In the genomic region with DNA sequence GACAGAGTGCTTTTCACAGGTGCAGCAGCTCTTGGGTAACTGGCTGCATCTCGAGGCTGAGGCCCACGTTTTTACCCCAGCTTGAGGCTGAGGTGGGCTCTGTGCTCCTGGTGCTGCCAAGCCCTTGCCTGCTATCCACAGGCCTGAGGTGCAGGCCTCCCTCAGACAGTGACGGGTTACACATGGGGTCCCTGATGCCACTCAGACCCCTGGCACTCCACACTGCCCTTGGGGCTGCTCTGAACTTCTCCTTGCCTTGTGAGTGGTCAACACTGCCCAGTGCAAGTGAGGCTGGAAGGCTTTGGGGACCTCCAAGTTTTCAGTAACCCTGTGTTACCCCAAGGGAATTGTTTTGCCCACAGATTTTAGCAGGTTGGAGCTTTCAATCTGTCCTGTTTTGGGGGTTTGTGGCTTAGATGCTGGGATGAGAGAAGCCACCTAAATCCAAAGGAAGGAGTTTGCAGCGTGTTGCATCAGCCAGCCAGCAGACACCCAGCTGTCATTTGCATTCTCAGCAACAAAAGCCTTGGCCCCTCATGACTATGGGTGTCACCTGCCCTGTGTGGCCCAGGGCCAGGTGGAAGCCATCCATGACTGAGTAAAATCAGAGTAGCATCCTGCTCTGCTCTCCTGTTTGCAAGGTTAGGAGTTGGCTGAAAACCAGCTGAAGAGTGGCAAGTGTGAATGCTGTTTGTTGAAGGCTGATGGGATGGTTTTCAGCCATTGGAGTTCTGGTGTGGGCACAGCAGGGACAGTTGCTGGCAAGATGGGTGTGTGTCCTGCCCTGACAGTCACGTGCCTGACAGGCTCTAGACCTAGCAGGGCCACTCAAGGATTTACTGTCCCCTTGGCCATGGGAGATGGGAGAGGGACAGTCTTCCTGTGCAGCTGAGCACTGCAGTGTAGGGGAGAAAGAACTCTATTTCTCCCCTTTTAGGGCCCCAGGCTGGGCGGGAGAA, we compare ENCODE assay signal across 8 cellular contexts. TPM values are rescaled to one million over a fixed set of nuclear protein-coding genes. Genes with fewer than 3 reads are reported as not detected.
DNase-seq lines count a peak whose midpoint lies in the region; ATAC-seq, FAIRE-seq and TF ChIP-seq lines count a peak whose summit lies in the region.

No MANE protein-coding gene starts in this region.

- H2BK5ac ChIP-seq in trophoblast cell (ENCODE audit: low read depth, low read length, poor library complexity) = no peak overlapping the region

- peak overlapping the region; percentile 18 for H3K18ac ChIP-seq in trophoblast cell (ENCODE audit: low read length)

- TF ChIP-seq CTCF in adrenal gland (IDR thresholded peaks at IDR 0.05) (no peak), vagina (IDR thresholded peaks at IDR 0.05) (no peak)

- H3K9me3 ChIP-seq in adrenal gland (replicated peaks in 1 of 3) (no peaks in the 10 kb centered on the region), trophoblast cell (ENCODE audit: insufficient read depth, low read depth, low read length) (peaks cover 4% of the 10 kb centered on the region), vagina (no peaks in the 10 kb centered on the region), small intestine (ENCODE audit: control insufficient read depth, low read depth) (no peaks in the 10 kb centered on the region)

- 63 to 86% (median 76%) methylated on average over 5 to 6 of the region's 6 CpGs for WGBS in adrenal gland, 4 donors
- no CpG with 5 or more reads among the region's 6 CpGs for WGBS in trophoblast cell (ENCODE audit: extremely low coverage, insufficient coverage, insufficient read length)
- 84 to 87% (median 87%) methylated on average over 6 of the region's 6 CpGs for WGBS in small intestine, 3 donors

- intact Hi-C loops in adrenal gland (cut with DNase I) = no loop called here
- intact Hi-C loops in vagina (cut with DNase I) = no loop called here

- H3K79me1 ChIP-seq in trophoblast cell (ENCODE audit: low read length) = peaks cover 10% of the 10 kb centered on the region

- no peak overlapping the region for H4K8ac ChIP-seq in trophoblast cell (ENCODE audit: low read depth, low read length)

- no peak overlapping the region for H3K4me2 ChIP-seq in trophoblast cell (ENCODE audit: low read length)

- H3K36me3 ChIP-seq in adrenal gland (replicated peaks in 1 of 2) (peaks cover 0 to 54% of the 10 kb centered on the region in 2 donors), trophoblast cell (ENCODE audit: control insufficient read depth in 1 of 2, insufficient read depth in 2 of 2, low read length in 2 of 2) (peaks cover 43 to 44% of the 10 kb centered on the region in 2 experiments), vagina (peaks cover 0 to 40% of the 10 kb centered on the region in 2 donors), small intestine (ENCODE audit: control insufficient read depth in 2 of 2, insufficient read depth in 2 of 2, low read length in 2 of 2) (peaks cover 0 to 13% of the 10 kb centered on the region in 2 donors)

- H4K12ac ChIP-seq in trophoblast cell (ENCODE audit: low read depth, low read length) = no peak overlapping the region

- H3K79me2 ChIP-seq in trophoblast cell (ENCODE audit: control insufficient read depth, insufficient read depth, low read length, poor library complexity) = peaks cover 14% of the 10 kb centered on the region

- peaks cover 27 to 48% of the 10 kb centered on the region in 2 donors for H3K4me1 ChIP-seq in adrenal gland (replicated peaks in 1 of 2)
- H3K4me1 ChIP-seq in trophoblast cell (ENCODE audit: control insufficient read depth in 1 of 2, insufficient read depth in 2 of 2, low read length in 2 of 2) = peaks cover 6% of the 10 kb centered on the region in 2 experiments
- peaks cover 50% of the 10 kb centered on the region for H3K4me1 ChIP-seq in vagina
- peaks cover 0 to 6% of the 10 kb centered on the region in 2 donors for H3K4me1 ChIP-seq in small intestine (ENCODE audit: control insufficient read depth in 2 of 2, insufficient read depth in 1 of 2, low read depth in 1 of 2, low read length in 1 of 2)

- H2AFZ ChIP-seq in trophoblast cell (ENCODE audit: insufficient read depth, low read length, poor library complexity) = no peak overlapping the region

- no peak overlapping the region for H3K23ac ChIP-seq in trophoblast cell (ENCODE audit: low read length)

- no peak for ATAC-seq in GM19452 (IDR thresholded peaks at IDR 0.05; ENCODE audit: unreplicated experiment)

- H3K4me3 ChIP-seq in adrenal gland (no peak overlapping the region), trophoblast cell (ENCODE audit: low read depth, low read length) (peak overlapping the region; percentile 2), vagina (no peak overlapping the region), small intestine (ENCODE audit: low read depth in 1 of 2, low read length in 2 of 2) (no peak overlapping the region)

- TF ChIP-seq POLR2A in adrenal gland (IDR thresholded peaks at IDR 0.05) (peak in 1 of 2 donors; percentile 51), vagina (IDR thresholded peaks at IDR 0.05) (no peak)

- no peak overlapping the region for H2BK120ac ChIP-seq in trophoblast cell (ENCODE audit: insufficient read depth, low read length, poor library complexity)

- no peak overlapping the region for H3K14ac ChIP-seq in trophoblast cell (ENCODE audit: low read length)

- H3K9ac ChIP-seq in trophoblast cell (ENCODE audit: low read length) = no peak overlapping the region

- H3K4ac ChIP-seq in trophoblast cell (ENCODE audit: low read depth, low read length) = no peak overlapping the region

- H4K91ac ChIP-seq in trophoblast cell (ENCODE audit: low read depth, low read length) = no peak overlapping the region

- no peaks in the 10 kb centered on the region for H3K27me3 ChIP-seq in adrenal gland
- H3K27me3 ChIP-seq in trophoblast cell (ENCODE audit: insufficient read depth, low read length) = no peaks in the 10 kb centered on the region
- H3K27me3 ChIP-seq in vagina = no peaks in the 10 kb centered on the region
- no peaks in the 10 kb centered on the region for H3K27me3 ChIP-seq in small intestine (ENCODE audit: control insufficient read depth in 2 of 2, insufficient read depth in 2 of 2, low read length in 2 of 2)

- no peak overlapping the region for H2AK5ac ChIP-seq in trophoblast cell (ENCODE audit: low read length)

- H2BK12ac ChIP-seq in trophoblast cell (ENCODE audit: low read length) = no peak overlapping the region

- peak overlapping the region in 3 of 5 donors; percentile 26 to 76 (median 45) for H3K27ac ChIP-seq in adrenal gland
- H3K27ac ChIP-seq in trophoblast cell (ENCODE audit: low read depth, low read length) = no peak overlapping the region
- no peak overlapping the region for H3K27ac ChIP-seq in vagina
- H3K27ac ChIP-seq in small intestine (ENCODE audit: low read depth in 1 of 2, low read length in 1 of 2) = no peak overlapping the region

- DNase-seq in NCI-H82 (lab: John Stamatoyannopoulos, UW) (peak; percentile 35), NCI-H82 treated with DMSO at 0.1 percent for 48 hours (lab: John Stamatoyannopoulos, UW; ENCODE audit: unreplicated experiment) (no peak), NCI-H2107 treated with DMSO at 0.1 percent for 48 hours (lab: John Stamatoyannopoulos, UW; ENCODE audit: unreplicated experiment) (peak; percentile 98), adrenal gland (peak; percentile 70 to 93 (median 82)), trophoblast cell (no peak), vagina (ENCODE audit: extremely low spot score in 2 of 2) (no peak), small intestine (no peak)

- FAIRE-seq in small intestine (lab: Jason Lieb, UNC) = no peak

RNA-seq across cellular contexts. Expression of gene RNF187, which starts 3.2 kb away (rescaled TPM):
- total RNA-seq in adrenal gland (100 to 1,000 TPM in 6 of 8 donors, 10 to 100 TPM in 2; 60.2 to 306 (median 236) TPM), vagina (36.8 TPM)
- polyA plus RNA-seq in adrenal gland (100 to 1,000 TPM in 1 of 3 donors, 10 to 100 TPM in 2; 35.3 to 110 (median 40.6) TPM), small intestine (10 to 100 TPM; 25.5 to 44.8 (median 28.6) TPM)
- 44.8 and 45.0 TPM in 2 replicates for polyA plus RNA-seq in trophoblast cell (2013)

Comparison
In these comparisons a context has a peak if more than half of its experiments do, and no peak if none do; other contexts are left out.
1. DNase-seq: peak in NCI-H82 (single experiment), NCI-H2107 treated with DMSO at 0.1 percent for 48 hours (single experiment) and adrenal gland (7 of 7); none in NCI-H82 treated with DMSO at 0.1 percent for 48 hours (single experiment), trophoblast cell (0 of 2), vagina (0 of 2) and small intestine (single experiment).
2. H3K27ac ChIP-seq: peak in adrenal gland (3 of 5); none in trophoblast cell (single experiment), vagina (single experiment) and small intestine (0 of 2).